Comparison of ENCODE assay signal across 18 cellular contexts in the genomic region with DNA sequence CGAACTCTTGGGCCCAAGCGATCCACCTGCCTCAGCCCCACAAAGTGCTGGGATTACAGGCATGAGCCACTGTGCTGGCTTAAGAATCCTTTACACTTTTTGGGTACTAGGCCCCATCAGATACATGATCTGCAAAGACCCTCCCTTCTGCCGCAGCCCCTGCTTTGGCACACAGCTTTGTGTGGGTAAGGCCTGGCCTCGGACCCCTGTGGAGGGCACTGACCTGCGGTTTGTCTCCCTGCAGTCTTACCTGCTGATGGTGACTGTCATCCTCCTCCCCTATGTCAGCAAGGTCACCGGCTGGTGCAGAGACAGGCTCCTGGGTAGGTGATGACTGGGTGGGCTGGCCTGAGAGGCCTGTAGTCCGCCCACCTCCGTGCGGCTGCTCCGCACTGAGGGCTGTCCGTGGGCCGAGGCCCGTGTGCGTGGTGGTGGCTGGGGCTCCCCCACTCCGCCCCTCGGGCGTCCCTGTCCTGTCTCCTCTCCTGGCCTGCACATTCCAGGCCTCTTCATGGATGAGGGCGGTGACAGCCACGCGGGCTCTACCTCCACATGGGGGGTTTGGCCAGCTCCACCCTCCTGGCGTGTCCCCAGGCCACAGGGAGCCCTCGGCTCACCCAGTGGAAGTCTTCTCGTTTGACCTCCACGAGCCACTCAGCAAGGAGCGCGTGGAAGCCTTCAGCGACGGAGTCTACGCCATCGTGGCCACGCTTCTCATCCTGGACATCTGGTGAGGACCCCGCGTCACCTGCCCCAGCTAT. TPM values are rescaled to one million over a fixed set of nuclear protein-coding genes. Genes with fewer than 3 reads are reported as not detected.
"Had no signal": no experiment of that assay in that cellular context is flagged by ENCODE, and none has a peak within 500 bp of the region (broad histone marks: within the 10 kb centered on the region; RNA-seq: fewer than 3 reads in every experiment).

No MANE protein-coding gene starts in this region.

- DNase-seq: activated CD4-positive, alpha-beta T cell treated with anti-CD3 and anti-CD28 coated beads for 1 hour; activated CD4-positive, alpha-beta T cell treated with anti-CD3 and anti-CD28 coated beads, Interleukin-2, amount 50 U/mL, for 4 hours; activated T-cell treated with anti-CD3 and anti-CD28 coated beads for 4 hours; anterior cingulate cortex; cerebellar nuclear complex; effector memory CD4-positive, alpha-beta T cell; foreskin keratinocyte; stimulated activated CD4-positive, alpha-beta T cell treated with anti-CD3 and anti-CD28 coated beads, Interleukin-15, amount 100 ng/mL, for 24 hours; stimulated activated CD4-positive, alpha-beta T cell treated with anti-CD3 and anti-CD28 coated beads, Interleukin-4, amount 100 ng/mL, for 1 hour; stimulated activated naive CD4-positive, alpha-beta T cell; T-helper 1 cell; transverse colon had no signal

- H3K4me3 Mint-ChIP-seq: activated naive CD8-positive, alpha-beta T cell; activated T-helper 17 cell treated with anti-CD3 and anti-CD28 coated beads, Interleukin-2, amount 50 U/mL, for 72 hours; dendritic cell treated with granulocyte-macrophage colony-stimulating factor and Interleukin-4, amounts not matched to agents 40 ng/mL and 50 ng/mL, for 4 days; neural crest cell had no signal

- H3K27ac Mint-ChIP-seq: activated naive CD8-positive, alpha-beta T cell; activated T-helper 17 cell treated with anti-CD3 and anti-CD28 coated beads, Interleukin-2, amount 50 U/mL, for 72 hours; dendritic cell treated with granulocyte-macrophage colony-stimulating factor and Interleukin-4, amounts not matched to agents 40 ng/mL and 50 ng/mL, for 4 days had no signal

- H3K27me3 Mint-ChIP-seq: activated naive CD8-positive, alpha-beta T cell; activated T-helper 17 cell treated with anti-CD3 and anti-CD28 coated beads, Interleukin-2, amount 50 U/mL, for 72 hours; dendritic cell treated with granulocyte-macrophage colony-stimulating factor and Interleukin-4, amounts not matched to agents 40 ng/mL and 50 ng/mL, for 4 days had no signal

- H3K9me3 Mint-ChIP-seq: activated T-helper 17 cell treated with anti-CD3 and anti-CD28 coated beads, Interleukin-2, amount 50 U/mL, for 72 hours; dendritic cell treated with granulocyte-macrophage colony-stimulating factor and Interleukin-4, amounts not matched to agents 40 ng/mL and 50 ng/mL, for 4 days; neural crest cell had no signal

- H3K27me3 ChIP-seq: foreskin keratinocyte, pancreas, transverse colon had no signal

- H3K4me3 ChIP-seq: pancreas, transverse colon had no signal

- H3K4me1 Mint-ChIP-seq: activated T-helper 17 cell treated with anti-CD3 and anti-CD28 coated beads, Interleukin-2, amount 50 U/mL, for 72 hours; neural crest cell had no signal

- ATAC-seq: activated T-helper 17 cell treated with anti-CD3 and anti-CD28 coated beads, Interleukin-2, amount 50 U/mL, for 72 hours; foreskin keratinocyte; pancreas had no signal

- H3K9me3 ChIP-seq: pancreas, transverse colon had no signal

- H3K4me1 ChIP-seq: foreskin keratinocyte, pancreas, transverse colon had no signal

- H3K36me3 ChIP-seq: pancreas had no signal

- H3K27ac ChIP-seq: foreskin keratinocyte, pancreas, transverse colon had no signal

RNA-seq across cellular contexts. Expression of a gene that starts 37.9 kb away (rescaled TPM):
- total RNA-seq: foreskin keratinocyte, skeletal muscle tissue had no signal
- polyA plus RNA-seq: foreskin keratinocyte had no signal
